In genomic region chr1:93716974-93717373, GRCh38 we compare ENCODE assay signal across 10 cellular contexts. TPM values are rescaled to one million over a fixed set of nuclear protein-coding genes. Genes with fewer than 3 reads are reported as not detected.
DNase-seq lines count a peak whose midpoint lies in the region; ATAC-seq and TF ChIP-seq lines count a peak whose summit lies in the region.
"Had no signal": no experiment of that assay in that cellular context is flagged by ENCODE, and none has a peak within 500 bp of the region (broad histone marks: within the 10 kb centered on the region; RNA-seq: fewer than 3 reads in every experiment).

No MANE protein-coding gene starts in this region.

- H3K79me2 ChIP-seq in mammary epithelial cell (ENCODE audit: insufficient read depth, low read length): no peaks in the 10 kb centered on the region

- CTCF ChIA-PET in mammary epithelial cell (lab: Charles Lee; ENCODE audit: low non-redundant PET): no interaction called here

- peak; percentile 82 for ATAC-seq in stimulated activated naive CD8-positive, alpha-beta T cell treated with anti-CD3 and anti-CD28 coated beads, Interleukin-15, Interleukin-2, amounts not matched to agents 100 U/mL and 50 U/mL, for 24 hours
- no peak for ATAC-seq in sciatic nerve

- H3K4me1 ChIP-seq in mammary epithelial cell (ENCODE audit: insufficient read depth, low read length): peaks cover 9% of the 10 kb centered on the region
- peaks cover 0 to 33% (median 12%) of the 10 kb centered on the region in 6 donors for H3K4me1 ChIP-seq in spleen

- TF ChIP-seq POLR2A in spleen (IDR thresholded peaks at IDR 0.05): no peak

- 100% methylated on average over 2 of the region's 2 CpGs for WGBS in mammary epithelial cell (ENCODE audit: low coverage, missing lambda C conversion rate)
- 84 to 96% (median 87%) methylated on average over 2 of the region's 2 CpGs for WGBS in spleen, 5 donors

- H3K36me3 ChIP-seq in mammary epithelial cell (ENCODE audit: insufficient read depth, low read length): no peaks in the 10 kb centered on the region
- H3K36me3 ChIP-seq in spleen: no peaks in the 10 kb centered on the region
- H3K36me3 ChIP-seq: thyroid gland had no signal

- H3K4me3 ChIP-seq in mammary epithelial cell (replicated peaks in 1 of 3; ENCODE audit: insufficient read depth in 1 of 3, low read depth in 2 of 3, low read length in 3 of 3) (no peak overlapping the region), spleen (no peak overlapping the region)
- H3K4me3 ChIP-seq: thyroid gland had no signal

- H3K9ac ChIP-seq in mammary epithelial cell (ENCODE audit: insufficient read depth, low read length): no peak overlapping the region

- dilution Hi-C loops in mammary epithelial cell (cut with HindIII; ENCODE audit: low sequenced_read_pairs): no loop called here

- no TSS peak for BruUV-seq in mammary epithelial cell (replicated peaks; lab: Mats Ljungman, UMichigan)

- no peak overlapping the region for H2AFZ ChIP-seq in mammary epithelial cell (ENCODE audit: low read depth, low read length)

- DNase-seq in activated naive CD4-positive, alpha-beta T cell treated with Interleukin-2 at 50 U/mL for 16 hours: peak; percentile 14
- DNase-seq in activated naive CD4-positive, alpha-beta T cell treated with anti-CD3 and anti-CD28 coated beads, Interleukin-2, amount 50 U/mL, for 16 hours: no peak
- DNase-seq in OCI-M1 (lab: John Stamatoyannopoulos, UW) (peak; percentile 23), mammary epithelial cell (peak; percentile 78), sciatic nerve (ENCODE audit: low spot score) (no peak), spleen (no peak)
- no peak for DNase-seq in stimulated activated naive CD8-positive, alpha-beta T cell treated with anti-CD3 and anti-CD28 coated beads, Interleukin-15, Interleukin-2, amounts not matched to agents 100 U/mL and 50 U/mL, for 24 hours
- DNase-seq in activated CD8-positive, alpha-beta memory T cell treated with anti-CD3 and anti-CD28 coated beads for 24 hours: no peak
- DNase-seq: activated CD4-positive, CD25-positive, alpha-beta regulatory T cell treated with anti-CD3 and anti-CD28 coated beads, Interleukin-2, amount 50 U/mL, for 72 hours; thyroid gland had no signal

- H3K9me3 ChIP-seq in mammary epithelial cell (replicated peaks; ENCODE audit: insufficient read depth, low read length): peaks cover 9% of the 10 kb centered on the region
- H3K9me3 ChIP-seq in spleen: peaks cover 0 to 5% (median 0%) of the 10 kb centered on the region in 8 donors
- H3K9me3 ChIP-seq: thyroid gland had no signal

- TF ChIP-seq CTCF in mammary epithelial cell (conservative IDR thresholded peaks at IDR 0.05 in 1 of 2, IDR thresholded peaks at IDR 0.05 in 1 of 2; ENCODE audit: extremely low read depth in 1 of 2, insufficient read depth in 1 of 2, low read depth in 1 of 2, low read length in 2 of 2) (no peak), spleen (IDR thresholded peaks at IDR 0.05 in 8 of 11, conservative IDR thresholded peaks at IDR 0.05 in 3 of 11) (no peak)

- in situ Hi-C loops in mammary epithelial cell (cut with MboI; ENCODE audit: low sequenced_read_pairs in 2 of 2): no loop called here

- intact Hi-C loops in mammary epithelial cell (cut with micrococcal nuclease): no loop called here
- intact Hi-C loops in sciatic nerve (cut with DNase I): no loop called here
- intact Hi-C loops in spleen (cut with DNase I; ENCODE audit: low total_unique reads): no loop called here

- H4K20me1 ChIP-seq in mammary epithelial cell (ENCODE audit: insufficient read depth, low read length): no peaks in the 10 kb centered on the region

- no peaks in the 10 kb centered on the region for H3K27me3 ChIP-seq in mammary epithelial cell (ENCODE audit: insufficient read depth, low read length)
- no peaks in the 10 kb centered on the region for H3K27me3 ChIP-seq in spleen (replicated peaks in 1 of 7)
- H3K27me3 ChIP-seq: thyroid gland had no signal

- no peak overlapping the region for H3K4me2 ChIP-seq in mammary epithelial cell (ENCODE audit: insufficient read depth, low read depth, low read length)

- H3K27ac ChIP-seq in mammary epithelial cell (ENCODE audit: insufficient read depth, low read depth, low read length): no peak overlapping the region
- H3K27ac ChIP-seq in spleen: no peak overlapping the region
- H3K27ac ChIP-seq: thyroid gland had no signal

RNA-seq across cellular contexts. Expression of gene BCAR3, which starts 35.3 kb away (rescaled TPM):
- total RNA-seq in mammary epithelial cell (100 to 1,000 TPM in 1 of 2 donors, 10 to 100 TPM in 1; 93.0 to 171 TPM), sciatic nerve (35.9 TPM), spleen (10 to 100 TPM; 11.0 to 18.0 (median 12.3) TPM)
- polyA plus RNA-seq in mammary epithelial cell (123 TPM), spleen (1 to 10 TPM; 3.5 to 6.8 (median 4.5) TPM)
- 185 TPM for polyA minus RNA-seq in mammary epithelial cell

Comparison
In these comparisons a context has a peak if more than half of its experiments do, and no peak if none do; other contexts are left out.
1. DNase-seq: peak in activated naive CD4-positive, alpha-beta T cell treated with Interleukin-2 at 50 U/mL for 16 hours (single experiment), OCI-M1 (single experiment) and mammary epithelial cell (single experiment); none in activated naive CD4-positive, alpha-beta T cell treated with anti-CD3 and anti-CD28 coated beads, Interleukin-2, amount 50 U/mL, for 16 hours (single experiment), stimulated activated naive CD8-positive, alpha-beta T cell treated with anti-CD3 and anti-CD28 coated beads, Interleukin-15, Interleukin-2, amounts not matched to agents 100 U/mL and 50 U/mL, for 24 hours (single experiment), sciatic nerve (single experiment), spleen (single experiment) and activated CD8-positive, alpha-beta memory T cell treated with anti-CD3 and anti-CD28 coated beads for 24 hours (single experiment).